Comparison of ENCODE assay signal across 11 cellular contexts in the genomic region with DNA sequence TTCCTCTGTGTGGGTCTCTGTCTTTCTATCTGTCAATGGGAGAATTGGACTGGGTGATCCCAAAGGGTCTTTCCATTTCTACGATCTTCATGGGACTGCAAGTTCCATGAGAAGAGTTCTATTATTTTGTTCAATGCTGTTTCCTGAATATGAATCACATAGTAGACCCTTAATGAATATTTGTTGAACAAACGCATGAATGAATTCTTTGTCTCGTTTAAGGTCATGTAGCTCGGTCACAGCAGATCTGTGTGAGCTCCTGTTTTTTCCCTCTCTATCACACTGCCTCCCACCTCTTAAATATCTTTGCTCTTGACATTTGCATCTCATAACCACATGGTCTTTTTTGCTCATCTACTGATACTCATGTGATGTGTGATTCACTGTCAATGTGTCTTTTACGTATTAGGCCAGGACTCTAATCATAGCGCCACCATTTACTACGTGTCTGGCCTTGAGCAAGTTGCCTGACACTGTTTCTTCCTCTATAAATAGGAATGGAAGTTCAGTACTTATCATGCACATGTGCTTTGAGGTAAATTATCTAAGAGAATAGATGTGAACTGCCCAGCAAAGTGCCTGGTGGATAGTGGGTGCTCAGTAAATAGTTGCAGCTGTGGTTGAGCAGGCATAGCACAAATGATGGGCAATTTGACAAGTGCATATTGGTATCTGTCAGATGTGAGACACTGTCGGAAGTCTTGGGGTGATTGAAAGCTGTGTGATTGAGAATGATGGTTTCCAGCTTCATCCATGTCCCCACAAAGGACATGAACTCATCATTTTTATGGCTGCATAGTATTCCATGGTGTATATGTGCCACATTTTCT. TPM values are rescaled to one million over a fixed set of nuclear protein-coding genes. Genes with fewer than 3 reads are reported as not detected.
DNase-seq lines count a peak whose midpoint lies in the region; ATAC-seq and TF ChIP-seq lines count a peak whose summit lies in the region.
"Had no signal": no experiment of that assay in that cellular context is flagged by ENCODE, and none has a peak within 500 bp of the region (broad histone marks: within the 10 kb centered on the region; RNA-seq: fewer than 3 reads in every experiment).

No MANE protein-coding gene starts in this region.

- H3K27ac ChIP-seq in DOHH2 (ENCODE audit: low read depth, low read length) (no peak overlapping the region), esophagus squamous epithelium (no peak overlapping the region), Peyer's patch (no peak overlapping the region)
- no peak overlapping the region for H3K27ac ChIP-seq in CD4-positive, alpha-beta T cell (ENCODE audit: low read depth, low read length)

- POLR2A ChIA-PET in CD4-positive, alpha-beta T cell (lab: Charles Lee): no interaction called here

- TF ChIP-seq POLR2A in esophagus squamous epithelium (IDR thresholded peaks at IDR 0.05) (no peak), Peyer's patch (IDR thresholded peaks at IDR 0.05) (no peak)

- H3K27me3 ChIP-seq in DOHH2 (ENCODE audit: control insufficient read depth, low read length) (no peaks in the 10 kb centered on the region), esophagus squamous epithelium (peaks cover 0 to 12% (median 0%) of the 10 kb centered on the region in 4 donors), Peyer's patch (no peaks in the 10 kb centered on the region)
- H3K27me3 ChIP-seq in CD4-positive, alpha-beta T cell (ENCODE audit: control insufficient read depth, insufficient read depth, low read length): no peaks in the 10 kb centered on the region

- H3K9me3 ChIP-seq in DOHH2 (ENCODE audit: control insufficient read depth, insufficient read depth, low read length): no peaks in the 10 kb centered on the region
- H3K9me3 ChIP-seq in CD4-positive, alpha-beta T cell (ENCODE audit: control insufficient read depth, low read length): no peaks in the 10 kb centered on the region
- no peaks in the 10 kb centered on the region for H3K9me3 ChIP-seq in esophagus squamous epithelium
- H3K9me3 ChIP-seq in Peyer's patch: no peaks in the 10 kb centered on the region

- no peaks in the 10 kb centered on the region for H3K36me3 ChIP-seq in DOHH2 (ENCODE audit: control insufficient read depth, low read length)
- no peaks in the 10 kb centered on the region for H3K36me3 ChIP-seq in esophagus squamous epithelium
- no peaks in the 10 kb centered on the region for H3K36me3 ChIP-seq in Peyer's patch

- H3K79me2 ChIP-seq in DOHH2 (ENCODE audit: control insufficient read depth, low read length): no peaks in the 10 kb centered on the region

- WGBS in esophagus squamous epithelium, 2 donors: 61 to 87% methylated on average over 8 of the region's 8 CpGs

- intact Hi-C loops in CD4-positive, alpha-beta T cell (cut with DNase I, micrococcal nuclease): no loop called here
- intact Hi-C loops in esophagus squamous epithelium (cut with DNase I): no loop called here

- CTCF ChIA-PET in CD4-positive, alpha-beta T cell (lab: Charles Lee): interaction anchor here (1.2 to 1.6 kb wide), 2 partner anchors 8 to 21 kb away, joined by 3 to 7 read pairs; no protein-coding TSS in a partner anchor

- H3K9me3 Mint-ChIP-seq in CD4-positive, alpha-beta T cell: no peaks in the 10 kb centered on the region

- ATAC-seq in GM19023 (IDR thresholded peaks at IDR 0.05; ENCODE audit: unreplicated experiment) (peak; percentile 87), HG02623 (IDR thresholded peaks at IDR 0.05; ENCODE audit: unreplicated experiment) (peak; percentile 78), HG03558 (IDR thresholded peaks at IDR 0.05; ENCODE audit: extremely low read depth, unreplicated experiment) (peak; percentile 73)
- ATAC-seq in CD4-positive, alpha-beta T cell (ENCODE audit: poor library complexity): no peak

- H3K27ac Mint-ChIP-seq in CD4-positive, alpha-beta T cell: no peak overlapping the region
- H3K27ac Mint-ChIP-seq: nephron progenitor cell had no signal

- H3F3A ChIP-seq in DOHH2 (ENCODE audit: control insufficient read depth, insufficient read depth): peaks cover 4% of the 10 kb centered on the region; the same call in 1 of the 2 replicates

- TF ChIP-seq CTCF in DOHH2 (IDR thresholded peaks at IDR 0.05; ENCODE audit: low read depth, low read length, poor library complexity, severe bottlenecking): no peak
- no peak for TF ChIP-seq CTCF in CD4-positive, alpha-beta T cell (IDR thresholded peaks at IDR 0.05)
- no peak for TF ChIP-seq CTCF in esophagus squamous epithelium (IDR thresholded peaks at IDR 0.05)
- no peak for TF ChIP-seq CTCF in Peyer's patch (IDR thresholded peaks at IDR 0.05)

- H3K4me1 Mint-ChIP-seq in CD4-positive, alpha-beta T cell (ENCODE audit: low read depth): peaks cover 4% of the 10 kb centered on the region

- H3K4me1 ChIP-seq in DOHH2 (ENCODE audit: control insufficient read depth, low read length) (peaks cover 24% of the 10 kb centered on the region), esophagus squamous epithelium (peaks cover 0 to 4% (median 0%) of the 10 kb centered on the region in 3 donors), Peyer's patch (peaks cover 0 to 3% (median 0%) of the 10 kb centered on the region in 4 donors)

- H3K4me3 Mint-ChIP-seq in CD4-positive, alpha-beta T cell: no peak overlapping the region
- H3K4me3 Mint-ChIP-seq: nephron progenitor cell had no signal

- H3K4me3 ChIP-seq in DOHH2 (ENCODE audit: low read length): no peak overlapping the region
- no peak overlapping the region for H3K4me3 ChIP-seq in esophagus squamous epithelium
- no peak overlapping the region for H3K4me3 ChIP-seq in Peyer's patch

- H4K20me1 ChIP-seq in DOHH2 (ENCODE audit: control insufficient read depth, insufficient read depth, low read depth, low read length): no peaks in the 10 kb centered on the region

- H3K27me3 Mint-ChIP-seq in CD4-positive, alpha-beta T cell: no peaks in the 10 kb centered on the region

- no peaks in the 10 kb centered on the region for H3K9me2 ChIP-seq in DOHH2 (replicated peaks; ENCODE audit: control insufficient read depth, low read length)

- DNase-seq in CD4-positive, alpha-beta T cell: no peak
- DNase-seq in esophagus squamous epithelium (lab: John Stamatoyannopoulos, UW) (no peak), medulla oblongata (ENCODE audit: extremely low spot score) (no peak), Peyer's patch (no peak)
- DNase-seq: activated CD4-positive, alpha-beta T cell treated with anti-CD3 and anti-CD28 coated beads for 48 hours; caudate nucleus; nephron progenitor cell had no signal

- H3K4me2 ChIP-seq in DOHH2 (ENCODE audit: low read length): peak overlapping the region; percentile 12; the same call in 1 of the 2 replicates

- H3K36me3 Mint-ChIP-seq in CD4-positive, alpha-beta T cell (ENCODE audit: low read depth): no peaks in the 10 kb centered on the region

RNA-seq across cellular contexts. Expression of a gene that starts 37.5 kb away (rescaled TPM):
- 10 to 100 TPM; 15.1 to 17.6 TPM for total RNA-seq in CD4-positive, alpha-beta T cell
- total RNA-seq in esophagus squamous epithelium (100 to 1,000 TPM in 1 of 4 donors, 10 to 100 TPM in 3; 89.6 to 134 (median 90.1) TPM), Peyer's patch (10 to 100 TPM in 3 of 4 donors, 1 to 10 TPM in 1; 9.1 to 36.3 (median 14.4) TPM)

RNA-seq across cellular contexts. Expression of a gene that starts 40.3 kb away (rescaled TPM):
- total RNA-seq in CD4-positive, alpha-beta T cell: 100 to 1,000 TPM in 1 of 2 experiments, 10 to 100 TPM in 1; 99.9 to 106 TPM
- total RNA-seq in esophagus squamous epithelium: 10 to 100 TPM; 31.9 to 70.2 (median 45.1) TPM
- total RNA-seq in Peyer's patch: 10 to 100 TPM; 45.5 to 94.9 (median 61.1) TPM

RNA-seq across cellular contexts. Expression of a gene that starts 59.3 kb away (rescaled TPM):
- total RNA-seq in CD4-positive, alpha-beta T cell: under 1 TPM in 1 of 2 experiments, not detected in 1; 0.16 TPM
- 1 to 10 TPM in 3 of 4 donors, under 1 TPM in 1; 0.87 to 3.2 (median 1.8) TPM for total RNA-seq in esophagus squamous epithelium
- 1 to 10 TPM in 2 of 4 donors, under 1 TPM in 1, not detected in 1; 0.66 to 2.3 (median 1.1) TPM for total RNA-seq in Peyer's patch
